13 cellular contexts compared by ENCODE assay signal in the genomic region with DNA sequence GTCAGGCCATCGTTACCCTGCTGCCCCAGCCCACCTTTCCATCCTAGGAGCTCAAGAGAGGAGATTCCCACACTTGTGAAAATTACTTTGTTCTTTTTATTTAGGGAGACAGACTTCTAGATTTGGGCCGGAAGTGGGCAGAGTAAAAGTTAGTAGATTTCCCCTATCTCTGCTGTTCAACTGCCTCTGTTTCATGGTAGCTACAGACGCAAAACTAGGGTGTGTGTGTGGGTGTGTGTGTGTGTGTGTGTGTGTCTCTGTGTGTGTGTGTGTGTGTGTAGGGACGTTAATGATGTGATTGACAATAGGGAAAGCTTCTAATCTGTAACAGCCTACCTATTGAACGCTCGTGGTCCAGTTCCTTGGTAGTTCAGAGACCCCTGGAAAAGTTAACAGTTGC. TPM values are rescaled to one million over a fixed set of nuclear protein-coding genes. Genes with fewer than 3 reads are reported as not detected.
DNase-seq lines count a peak whose midpoint lies in the region; ATAC-seq, FAIRE-seq and TF ChIP-seq lines count a peak whose summit lies in the region.
"Had no signal": no experiment of that assay in that cellular context is flagged by ENCODE, and none has a peak within 500 bp of the region (broad histone marks: within the 10 kb centered on the region; RNA-seq: fewer than 3 reads in every experiment).

No MANE protein-coding gene starts in this region.

- H3K27ac Mint-ChIP-seq in stimulated activated effector memory CD8-positive, alpha-beta T cell treated with anti-CD3 and anti-CD28 coated beads, Interleukin-12 subunit alpha, Interleukin-12 subunit beta, amount 100 ng/mL, for 72 hours: peak overlapping the region; percentile 50

- no peaks in the 10 kb centered on the region for H3K9me1 ChIP-seq in K562 (ENCODE audit: control insufficient read depth, insufficient read depth, low read length)

- POLR2A ChIA-PET in K562 (lab: Yijun Ruan, JAX): no interaction called here

- CTCF ChIA-PET in K562 (lab: Yijun Ruan, JAX; ENCODE audit: low intra/inter-chr PET ratio): no interaction called here

- peaks cover 4% of the 10 kb centered on the region; the same call in 1 of the 2 replicates for H3K4me1 ChIP-seq in HUES6 (ENCODE audit: control insufficient read depth, insufficient read depth, low read length)
- peaks cover 0 to 4% of the 10 kb centered on the region in 2 experiments; a peak in 2 of 5 replicates for H3K4me1 ChIP-seq in K562 (replicated peaks in 1 of 2; ENCODE audit: control insufficient read depth in 2 of 2, insufficient read depth in 2 of 2, low read length in 2 of 2)

- TF ChIP-seq EP300 in K562 (IDR thresholded peaks at IDR 0.05; ENCODE audit: low read length): no peak

- H3K4me3 ChIP-seq in HUES6 (ENCODE audit: low read depth, low read length): peak overlapping the region; percentile 31; the same call in 1 of the 2 replicates
- H3K4me3 ChIP-seq in K562: no peak overlapping the region

- no peaks in the 10 kb centered on the region for H3K79me2 ChIP-seq in K562 (ENCODE audit: control insufficient read depth, insufficient read depth, low read length)

- no peak overlapping the region for H3K9ac ChIP-seq in HUES6 (ENCODE audit: low read length)
- no peak overlapping the region for H3K9ac ChIP-seq in K562 (ENCODE audit: insufficient read depth in 1 of 2, low read depth in 2 of 2, low read length in 2 of 2)

- no peaks in the 10 kb centered on the region for H4K20me1 ChIP-seq in K562 (replicated peaks; ENCODE audit: control insufficient read depth, insufficient read depth, low read length)

- H3K4me2 ChIP-seq in K562 (ENCODE audit: insufficient read depth, low read length): no peak overlapping the region

- no peaks in the 10 kb centered on the region for H3K9me3 Mint-ChIP-seq in activated T-cell treated with anti-CD3 and anti-CD28 coated beads, Interleukin-2, amount 50 U/mL, for 4 hours
- no peaks in the 10 kb centered on the region for H3K9me3 Mint-ChIP-seq in stimulated activated effector memory CD8-positive, alpha-beta T cell treated with anti-CD3 and anti-CD28 coated beads, Interleukin-12 subunit alpha, Interleukin-12 subunit beta, amount 100 ng/mL, for 72 hours

- peaks cover 10% of the 10 kb centered on the region; the same call in 1 of the 2 replicates for H3K27me3 ChIP-seq in HUES6 (ENCODE audit: control insufficient read depth, insufficient read depth, low read length)
- peaks cover 0 to 8% of the 10 kb centered on the region in 2 experiments; a peak in 1 of 5 replicates for H3K27me3 ChIP-seq in K562 (ENCODE audit: control insufficient read depth in 2 of 2, insufficient read depth in 2 of 2, low read length in 2 of 2)

- no peaks in the 10 kb centered on the region for H3K36me3 Mint-ChIP-seq in activated T-cell treated with anti-CD3 and anti-CD28 coated beads, Interleukin-2, amount 50 U/mL, for 4 hours (ENCODE audit: insufficient read depth)
- no peaks in the 10 kb centered on the region for H3K36me3 Mint-ChIP-seq in stimulated activated effector memory CD8-positive, alpha-beta T cell treated with anti-CD3 and anti-CD28 coated beads, Interleukin-12 subunit alpha, Interleukin-12 subunit beta, amount 100 ng/mL, for 72 hours

- no peak for TF ChIP-seq CTCF in K562 (IDR thresholded peaks at IDR 0.05 in 2 of 3, conservative IDR thresholded peaks at IDR 0.05 in 1 of 3; ENCODE audit: insufficient read depth in 2 of 3, low read depth in 1 of 3, low read length in 3 of 3)

- no TSS peak for BruUV-seq in K562 (replicated peaks; lab: Mats Ljungman, UMichigan)

- no peak for TF ChIP-seq RAD21 in K562 (CRISPR knock-in tag; conservative IDR thresholded peaks at IDR 0.05 in 1 of 2, IDR thresholded peaks at IDR 0.05 in 1 of 2)

- intact Hi-C loops in K562 (cut with micrococcal nuclease): no loop called here

- in situ Hi-C loops in K562 (cut with MboI): loop anchor here (25.0 kb wide), 1 partner anchor 1297 kb away; no protein-coding TSS in a partner anchor

- peak; percentile 10 to 47 for ATAC-seq in activated T-cell treated with anti-CD3 and anti-CD28 coated beads, Interleukin-2, amount 50 U/mL, for 4 hours
- ATAC-seq in K562: peak; percentile 20
- peak; percentile 39 for ATAC-seq in stimulated activated effector memory CD8-positive, alpha-beta T cell treated with anti-CD3 and anti-CD28 coated beads, Interleukin-12 subunit alpha, Interleukin-12 subunit beta, amount 100 ng/mL, for 72 hours
- no peak for ATAC-seq in HG03159 (IDR thresholded peaks at IDR 0.05; ENCODE audit: unreplicated experiment)

- WGBS in K562 (ENCODE audit: insufficient coverage, low coverage, missing lambda C conversion rate): 17% methylated on average over 6 of the region's 6 CpGs

- no peaks in the 10 kb centered on the region for H3K36me3 ChIP-seq in HUES6 (ENCODE audit: control insufficient read depth, insufficient read depth, low read length)
- no peaks in the 10 kb centered on the region for H3K36me3 ChIP-seq in K562 (ENCODE audit: control insufficient read depth, insufficient read depth, low read length)

- TF ChIP-seq POLR2A in K562 (conservative IDR thresholded peaks at IDR 0.05): no peak

- H3K4me1 Mint-ChIP-seq in activated T-cell treated with anti-CD3 and anti-CD28 coated beads, Interleukin-2, amount 50 U/mL, for 4 hours (ENCODE audit: low read depth): no peaks in the 10 kb centered on the region
- H3K4me1 Mint-ChIP-seq in stimulated activated effector memory CD8-positive, alpha-beta T cell treated with anti-CD3 and anti-CD28 coated beads, Interleukin-12 subunit alpha, Interleukin-12 subunit beta, amount 100 ng/mL, for 72 hours: no peaks in the 10 kb centered on the region

- H3K9me3 ChIP-seq in HUES6 (ENCODE audit: control insufficient read depth, insufficient read depth, low read depth, low read length) (no peaks in the 10 kb centered on the region), K562 (replicated peaks; ENCODE audit: control insufficient read depth, insufficient read depth, low read depth, low read length) (no peaks in the 10 kb centered on the region)

- no peak overlapping the region for H2AFZ ChIP-seq in K562 (ENCODE audit: low read depth, low read length)

- no peak for FAIRE-seq in K562 (lab: Jason Lieb, UNC)

- H3K27ac ChIP-seq in HUES6 (ENCODE audit: low read depth, low read length): no peak overlapping the region
- no peak overlapping the region for H3K27ac ChIP-seq in K562 (ENCODE audit: extremely low read depth, low read depth, low read length)

- DNase-seq in activated T-cell treated with anti-CD3 and anti-CD28 coated beads, Interleukin-2, amount 50 U/mL, for 4 hours: no peak
- no peak for DNase-seq in activated T-cell treated with anti-CD3 and anti-CD28 coated beads, Interleukin-2, amount 50 U/mL, for 48 hours
- DNase-seq in K562 (ENCODE audit: extremely low read depth in 1 of 4, low spot score in 3 of 4) (no peak), inferior parietal cortex (ENCODE audit: extremely low spot score) (no peak), MV-4-11 (lab: John Stamatoyannopoulos, UW) (no peak)
- DNase-seq in stimulated activated effector memory CD8-positive, alpha-beta T cell treated with anti-CD3 and anti-CD28 coated beads, Interleukin-12 subunit alpha, Interleukin-12 subunit beta, amount 100 ng/mL, for 72 hours (ENCODE audit: low spot score in 2 of 2): no peak
- DNase-seq: NCI-H1105 treated with DMSO at 0.1 percent for 48 hours, NCI-H524 had no signal

- no peaks in the 10 kb centered on the region for H3K27me3 Mint-ChIP-seq in activated T-cell treated with anti-CD3 and anti-CD28 coated beads, Interleukin-2, amount 50 U/mL, for 4 hours (ENCODE audit: low read depth)

- peak overlapping the region; percentile 77 for H3K4me3 Mint-ChIP-seq in activated T-cell treated with anti-CD3 and anti-CD28 coated beads, Interleukin-2, amount 50 U/mL, for 4 hours
- H3K4me3 Mint-ChIP-seq in stimulated activated effector memory CD8-positive, alpha-beta T cell treated with anti-CD3 and anti-CD28 coated beads, Interleukin-12 subunit alpha, Interleukin-12 subunit beta, amount 100 ng/mL, for 72 hours: peak overlapping the region; percentile 61

RNA-seq across cellular contexts. Expression of a gene that starts 0.4 kb away (rescaled TPM):
- total RNA-seq in activated T-cell treated with anti-CD3 and anti-CD28 coated beads, Interleukin-2, amount 50 U/mL, for 4 hours: 1 to 10 TPM in 2 of 3 donors, under 1 TPM in 1; 0.87 to 2.1 (median 1.0) TPM
- not detected in 2 replicates for total RNA-seq in K562 (2011; cell fraction: chromatin; rRNA removed; ENCODE audit: low replicate concordance)
- total RNA-seq in K562 (2011; cell fraction: nucleolus; rRNA removed): not detected in 2 replicates
- total RNA-seq in K562 (2011; cell fraction: nucleoplasm; rRNA removed): not detected in 2 replicates
- total RNA-seq in K562 (2014; rRNA removed) (not detected in 2 replicates), K562 (2014; rRNA removed; fragmentation: Illumina TruSeq; extraction: Trizol) (not detected in 2 replicates), K562 (2015; rRNA removed; fragmentation: Illumina TruSeq; extraction: Trizol) (not detected in 2 replicates), K562 (2021) (not detected in 2 replicates)
- polyA plus RNA-seq in K562 (2011; rRNA removed) (not detected in 2 replicates), K562 (2014; fragmentation: Illumina TruSeq; extraction: Trizol) (not detected in 2 replicates), K562 (2014; fragmentation: Nextera tagmentation; extraction: Ambion mirVana) (not detected), K562 (2014; rRNA removed) (not detected in 2 replicates)
- not detected in 2 replicates for polyA plus RNA-seq in K562 (2011; cell fraction: cytosol; rRNA removed)
- polyA plus RNA-seq in K562 (2011; cell fraction: nucleus; rRNA removed): not detected in 2 replicates
- not detected in 2 replicates for polyA plus RNA-seq in K562 (2012)
- polyA minus RNA-seq in K562 (2011; rRNA and poly(A)+ RNA removed): not detected in 2 replicates
- not detected in 2 replicates for polyA minus RNA-seq in K562 (2011; cell fraction: cytosol; rRNA and poly(A)+ RNA removed)
- polyA minus RNA-seq in K562 (2011; cell fraction: nucleus; rRNA and poly(A)+ RNA removed): not detected in 2 replicates
- total RNA-seq: cerebellum, right cardiac atrium, ureter had no signal

RNA-seq across cellular contexts. Expression of a gene that starts 43.7 kb away (rescaled TPM):
- total RNA-seq in activated T-cell treated with anti-CD3 and anti-CD28 coated beads, Interleukin-2, amount 50 U/mL, for 4 hours: 10 to 100 TPM; 56.7 to 62.9 (median 59.3) TPM
- total RNA-seq in K562 (2011; cell fraction: chromatin; rRNA removed; ENCODE audit: low replicate concordance): 206 and 321 TPM in 2 replicates
- 84.7 and 132 TPM in 2 replicates for total RNA-seq in K562 (2011; cell fraction: nucleolus; rRNA removed)
- total RNA-seq in K562 (2011; cell fraction: nucleoplasm; rRNA removed): 158 and 161 TPM in 2 replicates
- total RNA-seq in K562 (2014; rRNA removed): 77.3 and 91.8 TPM in 2 replicates
- 103 and 104 TPM in 2 replicates for total RNA-seq in K562 (2014; rRNA removed; fragmentation: Illumina TruSeq; extraction: Trizol)
- total RNA-seq in K562 (2015; rRNA removed; fragmentation: Illumina TruSeq; extraction: Trizol): 117 and 132 TPM in 2 replicates
- total RNA-seq in K562 (2021): 66.5 and 71.3 TPM in 2 replicates
- 182 and 190 TPM in 2 replicates for polyA plus RNA-seq in K562 (2011; rRNA removed)
- polyA plus RNA-seq in K562 (2011; cell fraction: cytosol; rRNA removed): 136 and 147 TPM in 2 replicates
- 310 and 371 TPM in 2 replicates for polyA plus RNA-seq in K562 (2011; cell fraction: nucleus; rRNA removed)
- 59.1 and 62.0 TPM in 2 replicates for polyA plus RNA-seq in K562 (2012)
- polyA plus RNA-seq in K562 (2014; fragmentation: Illumina TruSeq; extraction: Trizol): 95.7 and 116 TPM in 2 replicates
- 10 to 100 TPM; 30.9 to 87.7 TPM for polyA plus RNA-seq in K562 (2014; fragmentation: Nextera tagmentation; extraction: Ambion mirVana)
- 102 and 112 TPM in 2 replicates for polyA plus RNA-seq in K562 (2014; rRNA removed)
- polyA minus RNA-seq in K562 (2011; rRNA and poly(A)+ RNA removed): 230 and 264 TPM in 2 replicates
- 110 and 118 TPM in 2 replicates for polyA minus RNA-seq in K562 (2011; cell fraction: cytosol; rRNA and poly(A)+ RNA removed)
- 170 and 288 TPM in 2 replicates for polyA minus RNA-seq in K562 (2011; cell fraction: nucleus; rRNA and poly(A)+ RNA removed)
